In genomic region chr15:67862771-67863441, GRCh38 we compare ENCODE assay signal across 8 cellular contexts. TPM values are rescaled to one million over a fixed set of nuclear protein-coding genes. Genes with fewer than 3 reads are reported as not detected.
A peak's percentile ranks its signal among the peaks of the same experiment; 100 is the strongest.
DNase-seq lines count a peak whose midpoint lies in the region; ATAC-seq and TF ChIP-seq lines count a peak whose summit lies in the region.

No MANE protein-coding gene starts in this region.

- no peak overlapping the region for H2AK5ac ChIP-seq in mesenchymal stem cell (ENCODE audit: low read length, severe bottlenecking)

- no peak overlapping the region for H2BK12ac ChIP-seq in mesenchymal stem cell (ENCODE audit: low read length in 2 of 2)

- no peak overlapping the region for H3K18ac ChIP-seq in mesenchymal stem cell (ENCODE audit: low read depth in 1 of 2, low read length in 2 of 2)

- no peak overlapping the region for H3K4ac ChIP-seq in mesenchymal stem cell (ENCODE audit: low read depth in 1 of 2, low read length in 2 of 2)

- H3K4me2 ChIP-seq in mesenchymal stem cell (ENCODE audit: low read length, poor library complexity, severe bottlenecking), result peak overlapping the region; percentile 70

- H2BK15ac ChIP-seq in mesenchymal stem cell (ENCODE audit: low read depth, poor library complexity, severe bottlenecking), result no peak overlapping the region

- H3K27ac ChIP-seq in VCaP, result peak overlapping the region; percentile 86; the same call in 1 of the 2 replicates
- H3K27ac ChIP-seq in mesenchymal stem cell (ENCODE audit: low read length, poor library complexity, severe bottlenecking), result no peak overlapping the region

- 82% methylated on average over 15 of the region's 15 CpGs for WGBS in mesenchymal stem cell

- H2BK120ac ChIP-seq in mesenchymal stem cell (ENCODE audit: low read depth, low read length), result no peak overlapping the region

- H3K4me1 ChIP-seq in mesenchymal stem cell (ENCODE audit: control insufficient read depth, insufficient read depth, low read depth, low read length), result peaks cover 18% of the 10 kb centered on the region

- H3K36me3 ChIP-seq in mesenchymal stem cell (ENCODE audit: control insufficient read depth in 1 of 2, insufficient read depth in 2 of 2, low read depth in 1 of 2, low read length in 2 of 2), result no peaks in the 10 kb centered on the region

- H4K8ac ChIP-seq in mesenchymal stem cell (ENCODE audit: low read length), result no peak overlapping the region

- H3K79me1 ChIP-seq in mesenchymal stem cell (replicated peaks; ENCODE audit: low read length, poor library complexity, severe bottlenecking), result no peaks in the 10 kb centered on the region

- H2AFZ ChIP-seq in mesenchymal stem cell (ENCODE audit: low read depth, low read length), result no peak overlapping the region

- DNase-seq in AG10803 (ENCODE audit: low read depth) (no peak), mesenchymal stem cell (no peak), 8988T (no peak), ecto neural progenitor cell (ENCODE audit: low spot score) (no peak)

- TF ChIP-seq CTCF in AG10803 (conservative IDR thresholded peaks at IDR 0.05; ENCODE audit: low read length), result no peak
- TF ChIP-seq CTCF in VCaP (conservative IDR thresholded peaks at IDR 0.05), result no peak

- H3K27me3 ChIP-seq in mesenchymal stem cell (ENCODE audit: control insufficient read depth in 1 of 2, insufficient read depth in 1 of 2, low read length in 2 of 2), result peaks cover 0 to 12% of the 10 kb centered on the region in 2 experiments

- H2BK5ac ChIP-seq in mesenchymal stem cell (ENCODE audit: low read depth, low read length, poor library complexity, severe bottlenecking), result no peak overlapping the region

- peak overlapping the region; percentile 10 for H4K91ac ChIP-seq in mesenchymal stem cell (ENCODE audit: low read length)

- H3K4me3 ChIP-seq in AG10803 (ENCODE audit: low read length) (peak overlapping the region; percentile 61), mesenchymal stem cell (ENCODE audit: insufficient read depth in 1 of 2, low read depth in 1 of 2, low read length in 2 of 2) (peak overlapping the region in 1 of 2 experiments; percentile 75)

- no peaks in the 10 kb centered on the region for H3K9me3 ChIP-seq in mesenchymal stem cell (ENCODE audit: control insufficient read depth, low read length)

- ATAC-seq in GM21528 (IDR thresholded peaks at IDR 0.05; ENCODE audit: low FRiP score, unreplicated experiment) (peak; percentile 48), GM19328 (IDR thresholded peaks at IDR 0.05; ENCODE audit: unreplicated experiment) (no peak), HG02970 (IDR thresholded peaks at IDR 0.05; ENCODE audit: low FRiP score, unreplicated experiment) (no peak)

- H3K23ac ChIP-seq in mesenchymal stem cell (ENCODE audit: low read length in 2 of 2), result no peak overlapping the region

- H3K9ac ChIP-seq in mesenchymal stem cell (ENCODE audit: low read length), result peak overlapping the region; percentile 76

- H3K14ac ChIP-seq in mesenchymal stem cell (ENCODE audit: low read length in 2 of 2), result no peak overlapping the region

RNA-seq across cellular contexts. Expression of gene RNU6-1, which starts 23.1 kb away (rescaled TPM):
- not detected for polyA plus RNA-seq in mesenchymal stem cell (2013, experiment 1 of 2)
- polyA plus RNA-seq in mesenchymal stem cell (2013, experiment 2 of 2), result not detected

RNA-seq across cellular contexts. Expression of gene SKOR1, which starts 37.6 kb away (rescaled TPM):
- polyA plus RNA-seq in mesenchymal stem cell (2013, experiment 1 of 2), result 0.06 TPM
- polyA plus RNA-seq in mesenchymal stem cell (2013, experiment 2 of 2), result 0.08 TPM
